Comparison of ENCODE assay signal across 2 cellular contexts in the genomic region with DNA sequence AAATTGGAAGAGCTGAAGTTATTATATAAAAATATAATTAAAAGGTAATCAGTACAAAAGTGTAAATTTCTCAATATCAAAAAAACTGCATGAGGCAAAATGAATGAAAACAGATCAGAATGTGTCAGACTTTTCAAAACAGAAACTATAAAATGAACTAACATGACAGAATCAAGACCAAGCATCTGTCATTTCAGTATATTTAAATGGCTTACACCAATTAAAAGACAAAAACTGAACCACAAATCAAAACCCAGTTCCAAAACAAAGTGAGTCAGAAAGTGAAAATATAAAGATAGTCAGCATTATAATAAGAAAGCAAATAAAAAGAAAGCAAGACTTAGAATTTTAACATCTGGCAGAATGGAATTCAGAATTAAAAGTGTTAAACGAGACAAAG.
TF ChIP-seq lines count a peak whose summit lies in the region.

No MANE protein-coding gene starts in this region.

TF ChIP-seq in SK-N-SH, 30 proteins besides CTCF, POLR2A, EP300 and RAD21 (continued from another document):
- TF ChIP-seq RFX5 (IDR thresholded peaks at IDR 0.05; ENCODE audit: low read length) = no peak
- TF ChIP-seq TAF1 (IDR thresholded peaks at IDR 0.05; ENCODE audit: borderline replicate concordance, low read depth, low read length) = no peak
- TF ChIP-seq RCOR1 (IDR thresholded peaks at IDR 0.05; ENCODE audit: low read length) = no peak
- TF ChIP-seq RXRA (IDR thresholded peaks at IDR 0.05; ENCODE audit: borderline replicate concordance, low read depth) = no peak
- TF ChIP-seq FOXJ3 (CRISPR knock-in tag; IDR thresholded peaks at IDR 0.05) = no peak
- no peak for TF ChIP-seq SMC3 (IDR thresholded peaks at IDR 0.05; ENCODE audit: low read depth, low read length)
- TF ChIP-seq ELF1 (IDR thresholded peaks at IDR 0.05) = no peak
- no peak for TF ChIP-seq NFIC (IDR thresholded peaks at IDR 0.05; ENCODE audit: borderline replicate concordance)
- TF ChIP-seq, protein P1, sequence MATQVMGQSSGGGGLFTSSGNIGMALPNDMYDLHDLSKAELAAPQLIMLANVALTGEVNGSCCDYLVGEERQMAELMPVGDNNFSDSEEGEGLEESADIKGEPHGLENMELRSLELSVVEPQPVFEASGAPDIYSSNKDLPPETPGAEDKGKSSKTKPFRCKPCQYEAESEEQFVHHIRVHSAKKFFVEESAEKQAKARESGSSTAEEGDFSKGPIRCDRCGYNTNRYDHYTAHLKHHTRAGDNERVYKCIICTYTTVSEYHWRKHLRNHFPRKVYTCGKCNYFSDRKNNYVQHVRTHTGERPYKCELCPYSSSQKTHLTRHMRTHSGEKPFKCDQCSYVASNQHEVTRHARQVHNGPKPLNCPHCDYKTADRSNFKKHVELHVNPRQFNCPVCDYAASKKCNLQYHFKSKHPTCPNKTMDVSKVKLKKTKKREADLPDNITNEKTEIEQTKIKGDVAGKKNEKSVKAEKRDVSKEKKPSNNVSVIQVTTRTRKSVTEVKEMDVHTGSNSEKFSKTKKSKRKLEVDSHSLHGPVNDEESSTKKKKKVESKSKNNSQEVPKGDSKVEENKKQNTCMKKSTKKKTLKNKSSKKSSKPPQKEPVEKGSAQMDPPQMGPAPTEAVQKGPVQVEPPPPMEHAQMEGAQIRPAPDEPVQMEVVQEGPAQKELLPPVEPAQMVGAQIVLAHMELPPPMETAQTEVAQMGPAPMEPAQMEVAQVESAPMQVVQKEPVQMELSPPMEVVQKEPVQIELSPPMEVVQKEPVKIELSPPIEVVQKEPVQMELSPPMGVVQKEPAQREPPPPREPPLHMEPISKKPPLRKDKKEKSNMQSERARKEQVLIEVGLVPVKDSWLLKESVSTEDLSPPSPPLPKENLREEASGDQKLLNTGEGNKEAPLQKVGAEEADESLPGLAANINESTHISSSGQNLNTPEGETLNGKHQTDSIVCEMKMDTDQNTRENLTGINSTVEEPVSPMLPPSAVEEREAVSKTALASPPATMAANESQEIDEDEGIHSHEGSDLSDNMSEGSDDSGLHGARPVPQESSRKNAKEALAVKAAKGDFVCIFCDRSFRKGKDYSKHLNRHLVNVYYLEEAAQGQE (IDR thresholded peaks at IDR 0.05; ENCODE audit: low read depth, low read length) = no peak
- no peak for TF ChIP-seq TCF12 (IDR thresholded peaks at IDR 0.05)
- TF ChIP-seq, protein P2, sequence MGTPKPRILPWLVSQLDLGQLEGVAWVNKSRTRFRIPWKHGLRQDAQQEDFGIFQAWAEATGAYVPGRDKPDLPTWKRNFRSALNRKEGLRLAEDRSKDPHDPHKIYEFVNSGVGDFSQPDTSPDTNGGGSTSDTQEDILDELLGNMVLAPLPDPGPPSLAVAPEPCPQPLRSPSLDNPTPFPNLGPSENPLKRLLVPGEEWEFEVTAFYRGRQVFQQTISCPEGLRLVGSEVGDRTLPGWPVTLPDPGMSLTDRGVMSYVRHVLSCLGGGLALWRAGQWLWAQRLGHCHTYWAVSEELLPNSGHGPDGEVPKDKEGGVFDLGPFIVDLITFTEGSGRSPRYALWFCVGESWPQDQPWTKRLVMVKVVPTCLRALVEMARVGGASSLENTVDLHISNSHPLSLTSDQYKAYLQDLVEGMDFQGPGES (IDR thresholded peaks at IDR 0.05; ENCODE audit: low read depth, low read length) = no peak
- TF ChIP-seq FOSL2 (IDR thresholded peaks at IDR 0.05; ENCODE audit: borderline replicate concordance, low read depth) = no peak

TF ChIP-seq in SK-N-SH treated with all-trans-retinoic acid at 6 μM for 48 hours, 23 proteins besides CTCF, POLR2A, EP300 and RAD21 (continued from another document):
- TF ChIP-seq, protein P3, sequence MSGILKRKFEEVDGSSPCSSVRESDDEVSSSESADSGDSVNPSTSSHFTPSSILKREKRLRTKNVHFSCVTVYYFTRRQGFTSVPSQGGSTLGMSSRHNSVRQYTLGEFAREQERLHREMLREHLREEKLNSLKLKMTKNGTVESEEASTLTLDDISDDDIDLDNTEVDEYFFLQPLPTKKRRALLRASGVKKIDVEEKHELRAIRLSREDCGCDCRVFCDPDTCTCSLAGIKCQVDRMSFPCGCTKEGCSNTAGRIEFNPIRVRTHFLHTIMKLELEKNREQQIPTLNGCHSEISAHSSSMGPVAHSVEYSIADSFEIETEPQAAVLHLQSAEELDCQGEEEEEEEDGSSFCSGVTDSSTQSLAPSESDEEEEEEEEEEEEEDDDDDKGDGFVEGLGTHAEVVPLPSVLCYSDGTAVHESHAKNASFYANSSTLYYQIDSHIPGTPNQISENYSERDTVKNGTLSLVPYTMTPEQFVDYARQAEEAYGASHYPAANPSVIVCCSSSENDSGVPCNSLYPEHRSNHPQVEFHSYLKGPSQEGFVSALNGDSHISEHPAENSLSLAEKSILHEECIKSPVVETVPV (CRISPR knock-in tag; IDR thresholded peaks at IDR 0.05) = no peak
- no peak for TF ChIP-seq ZNF8 (CRISPR knock-in tag; IDR thresholded peaks at IDR 0.05)
- TF ChIP-seq ESRRG (CRISPR knock-in tag; IDR thresholded peaks at IDR 0.05) = no peak
- TF ChIP-seq ZC3H10 (CRISPR knock-in tag; IDR thresholded peaks at IDR 0.05) = no peak
- TF ChIP-seq BACH2 (CRISPR knock-in tag; IDR thresholded peaks at IDR 0.05; ENCODE audit: borderline replicate concordance) = no peak
